ENCODE assay signal across 27 cellular contexts in the genomic region with DNA sequence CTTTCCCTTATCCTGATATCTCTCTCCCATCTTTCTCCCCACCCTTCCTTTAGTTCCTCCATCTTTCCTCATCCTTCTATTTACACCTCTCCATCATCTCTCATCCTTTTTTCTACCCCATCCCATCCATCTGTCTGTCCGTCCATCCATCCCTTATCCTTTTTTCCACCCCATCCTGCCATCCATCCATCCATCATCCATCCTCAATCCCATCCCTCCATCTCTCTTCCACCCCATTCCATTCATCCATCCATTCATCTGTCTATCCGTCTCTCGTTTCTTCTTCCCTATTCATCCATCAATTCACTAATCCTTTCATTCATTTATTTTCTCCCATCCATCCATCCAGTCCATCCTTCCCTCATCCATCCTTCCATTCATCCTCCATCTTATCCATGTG.
"Had no signal": no experiment of that assay in that cellular context is flagged by ENCODE, and none has a peak within 500 bp of the region (broad histone marks: within the 10 kb centered on the region; RNA-seq: fewer than 3 reads in every experiment).

No MANE protein-coding gene starts in this region.

- H3K4me3 ChIP-seq: coronary artery, esophagus squamous epithelium, gastrocnemius medialis, heart right ventricle, left lung, lower lobe of right lung, mucosa of descending colon had no signal

- ATAC-seq: effector memory CD8-positive, alpha-beta T cell; esophagus mucosa; gastrocnemius medialis; heart right ventricle; left cardiac atrium; left lung; left ventricle myocardium superior; lower lobe of right lung; mucosa of descending colon had no signal

- FAIRE-seq: colon, endometrium, islet of Langerhans, keratinocyte had no signal

- H3K27me3 Mint-ChIP-seq: dendritic cell treated with granulocyte-macrophage colony-stimulating factor and Interleukin-4, amounts not matched to agents 40 ng/mL and 50 ng/mL, for 4 days had no signal

- H3K4me1 ChIP-seq: left lung had no signal

- H3K27ac Mint-ChIP-seq: dendritic cell treated with granulocyte-macrophage colony-stimulating factor and Interleukin-4, amounts not matched to agents 40 ng/mL and 50 ng/mL, for 4 days; effector memory CD8-positive, alpha-beta T cell; endodermal cell; mesothelial cell of epicardium; naive B cell had no signal

- H3K4me3 Mint-ChIP-seq: dendritic cell treated with granulocyte-macrophage colony-stimulating factor and Interleukin-4, amounts not matched to agents 40 ng/mL and 50 ng/mL, for 4 days; effector memory CD8-positive, alpha-beta T cell; endodermal cell; mesothelial cell of epicardium; naive B cell had no signal

- H3K27me3 ChIP-seq: esophagus squamous epithelium, gastrocnemius medialis, heart right ventricle, left lung had no signal

- H3K36me3 ChIP-seq: esophagus squamous epithelium, gastrocnemius medialis, heart right ventricle had no signal

- H3K27ac ChIP-seq: coronary artery, epithelial cell of prostate, esophagus squamous epithelium, gastrocnemius medialis, heart right ventricle, left lung, lower lobe of right lung had no signal

- DNase-seq: effector CD8-positive, alpha-beta T cell; effector memory CD8-positive, alpha-beta T cell; endodermal cell; esophagus squamous epithelium; foreskin fibroblast; foreskin melanocyte; gastrocnemius medialis; glutamatergic neuron; head of caudate nucleus; heart right ventricle; hippocampal formation; left cardiac atrium; left lung; lower lobe of right lung; mesenchymal stem cell; mucosa of descending colon; naive B cell had no signal

- H3K9me3 ChIP-seq: gastrocnemius medialis, mucosa of descending colon had no signal

- H3K36me3 Mint-ChIP-seq: mesothelial cell of epicardium had no signal

- H3K4me1 Mint-ChIP-seq: endodermal cell, mesothelial cell of epicardium, naive B cell had no signal
